ENCODE assay signal across 12 cellular contexts in the genomic region with DNA sequence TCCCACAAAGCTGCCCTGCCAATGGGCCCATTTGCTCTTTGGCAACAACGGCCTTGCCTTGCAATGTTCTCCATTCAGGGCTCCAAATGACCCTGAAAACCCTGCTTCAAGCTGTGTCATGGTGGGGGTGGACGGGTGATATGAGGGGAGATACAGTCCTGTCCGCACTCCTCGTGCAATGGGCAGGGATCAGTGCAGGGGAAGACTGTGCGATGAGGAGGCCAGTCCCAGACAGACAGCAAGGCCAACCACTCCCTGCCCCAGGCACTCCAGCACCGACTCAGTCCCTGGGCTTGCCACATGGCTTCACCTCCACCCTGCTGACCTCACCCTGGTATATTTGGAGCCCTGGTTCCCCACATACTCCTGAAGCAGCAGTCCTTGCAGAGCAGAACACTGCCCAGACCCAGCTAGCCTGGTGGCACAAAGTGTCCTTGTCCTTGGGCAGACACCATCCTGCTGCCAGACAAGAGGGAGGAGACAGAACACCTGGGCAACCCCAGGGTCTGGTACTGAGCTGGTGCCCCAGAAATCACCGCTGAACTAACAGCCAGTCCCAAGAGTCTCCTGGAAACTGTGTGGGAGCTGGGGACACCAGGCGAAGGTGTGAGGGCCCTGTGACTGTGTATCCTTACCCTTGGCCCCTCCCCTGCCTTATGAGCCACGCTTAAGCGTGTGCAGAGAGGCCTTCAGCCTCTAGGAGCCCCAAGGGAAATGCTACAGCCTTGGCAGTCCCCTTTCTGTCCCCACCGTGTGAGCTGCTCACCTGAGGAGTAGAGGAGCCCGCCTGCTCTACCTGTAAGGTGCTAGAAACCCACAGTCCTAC. TPM values are rescaled to one million over a fixed set of nuclear protein-coding genes. Genes with fewer than 3 reads are reported as not detected.
DNase-seq lines count a peak whose midpoint lies in the region; ATAC-seq and TF ChIP-seq lines count a peak whose summit lies in the region.
"Had no signal": no experiment of that assay in that cellular context is flagged by ENCODE, and none has a peak within 500 bp of the region (broad histone marks: within the 10 kb centered on the region; RNA-seq: fewer than 3 reads in every experiment).

No MANE protein-coding gene starts in this region.

- H3F3A ChIP-seq in GM23338 (replicated peaks; ENCODE audit: low read depth) = peaks cover 10% of the 10 kb centered on the region; the same call in 1 of the 2 replicates

- H3K27ac Mint-ChIP-seq in GM23338 (peak overlapping the region; percentile 90), nephron progenitor cell (peak overlapping the region; percentile 85)

- H3K4me1 ChIP-seq in BLaER1 treated with 17β-estradiol and CSF1 and Interleukin-3, amounts not matched to agents 10 nM and 100 nM = peaks cover 58 to 77% (median 73%) of the 10 kb centered on the region in 10 experiments
- H3K4me1 ChIP-seq in GM23338 (ENCODE audit: insufficient read depth) = peaks cover 28% of the 10 kb centered on the region
- H3K4me1 ChIP-seq in breast epithelium = peaks cover 15 to 21% of the 10 kb centered on the region in 2 donors

- H3K27me3 ChIP-seq in BLaER1 treated with 17β-estradiol and CSF1 and Interleukin-3, amounts not matched to agents 10 nM and 100 nM = no peaks in the 10 kb centered on the region
- H3K27me3 ChIP-seq in GM23338 (ENCODE audit: insufficient read depth) (no peaks in the 10 kb centered on the region), breast epithelium (no peaks in the 10 kb centered on the region)
- H3K27me3 ChIP-seq: thyroid gland had no signal

- intact Hi-C loops in breast epithelium (cut with DNase I; ENCODE audit: low total_unique reads) (no loop called here), left colon (cut with DNase I, micrococcal nuclease) (no loop called here)

- no peaks in the 10 kb centered on the region for H3K9me3 ChIP-seq in BLaER1 treated with 17β-estradiol and CSF1 and Interleukin-3, amounts not matched to agents 10 nM and 100 nM (replicated peaks in 1 of 11)
- H3K9me3 ChIP-seq in breast epithelium = no peaks in the 10 kb centered on the region
- H3K9me3 ChIP-seq: thyroid gland had no signal

- TF ChIP-seq POLR2A in breast epithelium (IDR thresholded peaks at IDR 0.05) = no peak

- H3K36me3 ChIP-seq in BLaER1 treated with 17β-estradiol and CSF1 and Interleukin-3, amounts not matched to agents 10 nM and 100 nM = peaks cover 29 to 60% (median 52%) of the 10 kb centered on the region in 11 experiments
- H3K36me3 ChIP-seq in GM23338 (ENCODE audit: insufficient read depth) (no peaks in the 10 kb centered on the region; the same call in 1 of the 2 replicates), breast epithelium (no peaks in the 10 kb centered on the region)

- H4K20me1 ChIP-seq in BLaER1 treated with 17β-estradiol and CSF1 and Interleukin-3, amounts not matched to agents 10 nM and 100 nM = peaks cover 82 to 100% (median 97%) of the 10 kb centered on the region in 11 experiments
- H4K20me1 ChIP-seq in GM23338 (replicated peaks; ENCODE audit: insufficient read depth) = peaks cover 23% of the 10 kb centered on the region

- no peak for DNase-seq in GM23338 (ENCODE audit: low spot score)
- no peak for DNase-seq in breast epithelium (ENCODE audit: low spot score in 2 of 2)
- no peak for DNase-seq in nephron progenitor cell
- no peak for DNase-seq in middle frontal gyrus (ENCODE audit: extremely low spot score, low spot score)
- DNase-seq in left colon = no peak
- no peak for DNase-seq in NCI-H1694 treated with DMSO at 0.1 percent for 48 hours (lab: John Stamatoyannopoulos, UW)
- no peak for DNase-seq in COLO829 (ENCODE audit: low spot score)
- DNase-seq: activated CD4-positive, alpha-beta T cell treated with anti-CD3 and anti-CD28 coated beads for 48 hours; NCI-H146; stimulated activated CD4-positive, alpha-beta T cell treated with anti-CD3 and anti-CD28 coated beads, Interleukin-2, amount 100 ng/mL, for 24 hours had no signal

- H3K36me3 Mint-ChIP-seq in GM23338 (ENCODE audit: low read depth) = peaks cover 8% of the 10 kb centered on the region
- H3K36me3 Mint-ChIP-seq in nephron progenitor cell (ENCODE audit: low read depth) = peaks cover 2% of the 10 kb centered on the region

- no peak overlapping the region for H3K4me3 ChIP-seq in BLaER1 treated with 17β-estradiol and CSF1 and Interleukin-3, amounts not matched to agents 10 nM and 100 nM
- H3K4me3 ChIP-seq in GM23338 = no peak overlapping the region
- H3K4me3 ChIP-seq in breast epithelium = peak overlapping the region in 1 of 3 donors; percentile 24
- H3K4me3 ChIP-seq: thyroid gland had no signal

- H3K9ac ChIP-seq in BLaER1 treated with 17β-estradiol and CSF1 and Interleukin-3, amounts not matched to agents 10 nM and 100 nM = peak overlapping the region in 10 of 11 experiments; percentile 3 to 79 (median 42); a peak in 14 of 22 replicates

- H3K27me3 Mint-ChIP-seq in GM23338 (ENCODE audit: insufficient read depth, low read depth, poor library complexity) (peaks cover 2% of the 10 kb centered on the region), nephron progenitor cell (ENCODE audit: low read depth, poor library complexity) (no peaks in the 10 kb centered on the region)

- H3K27ac ChIP-seq in BLaER1 treated with 17β-estradiol and CSF1 and Interleukin-3, amounts not matched to agents 10 nM and 100 nM = peak overlapping the region in 7 of 11 experiments; percentile 10 to 91 (median 31); a peak in 10 of 22 replicates
- H3K27ac ChIP-seq in GM23338 (ENCODE audit: low read depth) = no peak overlapping the region; the same call in 1 of the 2 replicates
- peak overlapping the region; percentile 75 to 81 for H3K27ac ChIP-seq in breast epithelium
- H3K27ac ChIP-seq: thyroid gland had no signal

- ATAC-seq in GM23338 (no peak), left colon (no peak)

- H3K4me3 Mint-ChIP-seq in GM23338 = no peak overlapping the region
- no peak overlapping the region for H3K4me3 Mint-ChIP-seq in nephron progenitor cell

- TF ChIP-seq CTCF in GM23338 (conservative IDR thresholded peaks at IDR 0.05; ENCODE audit: low read depth in 2 of 2) (no peak), breast epithelium (IDR thresholded peaks at IDR 0.05) (peak in 1 of 3 donors; percentile 16), nephron progenitor cell (IDR thresholded peaks at IDR 0.05) (no peak)

- H3K9me3 Mint-ChIP-seq in GM23338 (no peaks in the 10 kb centered on the region), nephron progenitor cell (no peaks in the 10 kb centered on the region)

- no peaks in the 10 kb centered on the region for H3K9me2 ChIP-seq in GM23338 (ENCODE audit: insufficient read depth)

- H3K79me2 ChIP-seq in GM23338 (replicated peaks; ENCODE audit: insufficient read depth) = peaks cover 83% of the 10 kb centered on the region

- H3K4me1 Mint-ChIP-seq in GM23338 (peaks cover 35% of the 10 kb centered on the region), nephron progenitor cell (peaks cover 57% of the 10 kb centered on the region)

- peak overlapping the region in 10 of 11 experiments; percentile 12 to 99 (median 96); a peak in 17 of 22 replicates for H3K4me2 ChIP-seq in BLaER1 treated with 17β-estradiol and CSF1 and Interleukin-3, amounts not matched to agents 10 nM and 100 nM
- H3K4me2 ChIP-seq in GM23338 = no peak overlapping the region

- H2AFZ ChIP-seq in GM23338 = no peak overlapping the region

TF ChIP-seq in GM23338, 12 proteins besides CTCF, POLR2A, EP300 and RAD21 (continues in another document):
- TF ChIP-seq POLR2AphosphoS5 (IDR thresholded peaks at IDR 0.05; ENCODE audit: low read depth) (no peak), JUNB (IDR thresholded peaks at IDR 0.05; ENCODE audit: unreplicated experiment) (no peak)

RNA-seq across cellular contexts. Expression of a gene that starts 9.1 kb away (rescaled TPM):
- 24.1 and 30.3 TPM in 2 replicates for total RNA-seq in GM23338 (2014; rRNA removed; shearing (Covaris generic))
- 16.2 and 17.0 TPM in 2 replicates for polyA plus RNA-seq in GM23338 (2016; fragmentation: Nextera tagmentation; extraction: Ambion mirVana)
- total RNA-seq in breast epithelium (10 to 100 TPM; 33.0 to 44.9 (median 39.2) TPM), left colon (10 to 100 TPM; 35.8 to 37.7 TPM)

RNA-seq across cellular contexts. Expression of a gene that starts 39.1 kb away (rescaled TPM):
- 31.0 and 31.6 TPM in 2 replicates for total RNA-seq in GM23338 (2014; rRNA removed; shearing (Covaris generic))
- 37.5 and 41.2 TPM in 2 replicates for polyA plus RNA-seq in GM23338 (2016; fragmentation: Nextera tagmentation; extraction: Ambion mirVana)
- total RNA-seq in breast epithelium (1 to 10 TPM; 6.7 to 9.2 (median 8.0) TPM), left colon (10 to 100 TPM; 32.1 to 41.5 TPM)

RNA-seq across cellular contexts. Expression of a gene that starts 46.6 kb away (rescaled TPM):
- 13.1 and 15.4 TPM in 2 replicates for total RNA-seq in GM23338 (2014; rRNA removed; shearing (Covaris generic))
- polyA plus RNA-seq in GM23338 (2016; fragmentation: Nextera tagmentation; extraction: Ambion mirVana) = 7.4 and 8.6 TPM in 2 replicates
- total RNA-seq in breast epithelium (1 to 10 TPM; 5.6 to 10.0 (median 7.5) TPM), left colon (10 to 100 TPM in 1 of 2 donors, 1 to 10 TPM in 1; 9.0 to 10.4 TPM)
